In the genomic region with DNA sequence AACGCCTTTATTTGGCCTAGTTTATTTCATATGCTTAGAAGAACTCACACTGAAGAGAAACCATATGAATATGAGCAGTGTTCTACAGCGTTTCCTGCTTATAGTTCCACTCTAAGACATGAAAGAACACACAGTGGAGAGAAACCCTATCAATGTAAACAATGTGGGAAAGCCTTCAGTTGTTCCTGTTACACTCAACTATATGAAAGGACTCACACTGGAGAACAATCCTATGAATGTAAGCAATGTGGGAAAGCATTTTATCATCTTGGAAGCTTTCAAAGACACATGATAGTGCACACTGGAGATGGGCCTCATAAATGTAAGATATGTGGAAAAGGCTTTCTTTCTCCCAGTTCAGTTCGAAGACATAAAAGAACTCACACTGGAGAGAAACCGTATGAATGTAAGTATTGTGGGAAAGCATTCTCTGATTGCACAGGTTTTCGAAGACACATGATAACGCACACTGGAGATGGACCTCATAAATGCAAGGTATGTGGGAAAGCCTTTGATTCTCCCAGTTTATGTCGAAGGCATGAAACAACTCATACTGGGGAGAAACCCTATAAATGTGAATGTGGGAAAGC, we compare ENCODE assay signal across 1 cellular context.
A peak's percentile ranks its signal among the peaks of the same experiment; 100 is the strongest.
TF ChIP-seq lines count a peak whose summit lies in the region.

No MANE protein-coding gene starts in this region.

TF ChIP-seq in K562, 482 proteins besides CTCF, POLR2A, EP300 and RAD21 (continued from another document):
- TF ChIP-seq, protein P1, sequence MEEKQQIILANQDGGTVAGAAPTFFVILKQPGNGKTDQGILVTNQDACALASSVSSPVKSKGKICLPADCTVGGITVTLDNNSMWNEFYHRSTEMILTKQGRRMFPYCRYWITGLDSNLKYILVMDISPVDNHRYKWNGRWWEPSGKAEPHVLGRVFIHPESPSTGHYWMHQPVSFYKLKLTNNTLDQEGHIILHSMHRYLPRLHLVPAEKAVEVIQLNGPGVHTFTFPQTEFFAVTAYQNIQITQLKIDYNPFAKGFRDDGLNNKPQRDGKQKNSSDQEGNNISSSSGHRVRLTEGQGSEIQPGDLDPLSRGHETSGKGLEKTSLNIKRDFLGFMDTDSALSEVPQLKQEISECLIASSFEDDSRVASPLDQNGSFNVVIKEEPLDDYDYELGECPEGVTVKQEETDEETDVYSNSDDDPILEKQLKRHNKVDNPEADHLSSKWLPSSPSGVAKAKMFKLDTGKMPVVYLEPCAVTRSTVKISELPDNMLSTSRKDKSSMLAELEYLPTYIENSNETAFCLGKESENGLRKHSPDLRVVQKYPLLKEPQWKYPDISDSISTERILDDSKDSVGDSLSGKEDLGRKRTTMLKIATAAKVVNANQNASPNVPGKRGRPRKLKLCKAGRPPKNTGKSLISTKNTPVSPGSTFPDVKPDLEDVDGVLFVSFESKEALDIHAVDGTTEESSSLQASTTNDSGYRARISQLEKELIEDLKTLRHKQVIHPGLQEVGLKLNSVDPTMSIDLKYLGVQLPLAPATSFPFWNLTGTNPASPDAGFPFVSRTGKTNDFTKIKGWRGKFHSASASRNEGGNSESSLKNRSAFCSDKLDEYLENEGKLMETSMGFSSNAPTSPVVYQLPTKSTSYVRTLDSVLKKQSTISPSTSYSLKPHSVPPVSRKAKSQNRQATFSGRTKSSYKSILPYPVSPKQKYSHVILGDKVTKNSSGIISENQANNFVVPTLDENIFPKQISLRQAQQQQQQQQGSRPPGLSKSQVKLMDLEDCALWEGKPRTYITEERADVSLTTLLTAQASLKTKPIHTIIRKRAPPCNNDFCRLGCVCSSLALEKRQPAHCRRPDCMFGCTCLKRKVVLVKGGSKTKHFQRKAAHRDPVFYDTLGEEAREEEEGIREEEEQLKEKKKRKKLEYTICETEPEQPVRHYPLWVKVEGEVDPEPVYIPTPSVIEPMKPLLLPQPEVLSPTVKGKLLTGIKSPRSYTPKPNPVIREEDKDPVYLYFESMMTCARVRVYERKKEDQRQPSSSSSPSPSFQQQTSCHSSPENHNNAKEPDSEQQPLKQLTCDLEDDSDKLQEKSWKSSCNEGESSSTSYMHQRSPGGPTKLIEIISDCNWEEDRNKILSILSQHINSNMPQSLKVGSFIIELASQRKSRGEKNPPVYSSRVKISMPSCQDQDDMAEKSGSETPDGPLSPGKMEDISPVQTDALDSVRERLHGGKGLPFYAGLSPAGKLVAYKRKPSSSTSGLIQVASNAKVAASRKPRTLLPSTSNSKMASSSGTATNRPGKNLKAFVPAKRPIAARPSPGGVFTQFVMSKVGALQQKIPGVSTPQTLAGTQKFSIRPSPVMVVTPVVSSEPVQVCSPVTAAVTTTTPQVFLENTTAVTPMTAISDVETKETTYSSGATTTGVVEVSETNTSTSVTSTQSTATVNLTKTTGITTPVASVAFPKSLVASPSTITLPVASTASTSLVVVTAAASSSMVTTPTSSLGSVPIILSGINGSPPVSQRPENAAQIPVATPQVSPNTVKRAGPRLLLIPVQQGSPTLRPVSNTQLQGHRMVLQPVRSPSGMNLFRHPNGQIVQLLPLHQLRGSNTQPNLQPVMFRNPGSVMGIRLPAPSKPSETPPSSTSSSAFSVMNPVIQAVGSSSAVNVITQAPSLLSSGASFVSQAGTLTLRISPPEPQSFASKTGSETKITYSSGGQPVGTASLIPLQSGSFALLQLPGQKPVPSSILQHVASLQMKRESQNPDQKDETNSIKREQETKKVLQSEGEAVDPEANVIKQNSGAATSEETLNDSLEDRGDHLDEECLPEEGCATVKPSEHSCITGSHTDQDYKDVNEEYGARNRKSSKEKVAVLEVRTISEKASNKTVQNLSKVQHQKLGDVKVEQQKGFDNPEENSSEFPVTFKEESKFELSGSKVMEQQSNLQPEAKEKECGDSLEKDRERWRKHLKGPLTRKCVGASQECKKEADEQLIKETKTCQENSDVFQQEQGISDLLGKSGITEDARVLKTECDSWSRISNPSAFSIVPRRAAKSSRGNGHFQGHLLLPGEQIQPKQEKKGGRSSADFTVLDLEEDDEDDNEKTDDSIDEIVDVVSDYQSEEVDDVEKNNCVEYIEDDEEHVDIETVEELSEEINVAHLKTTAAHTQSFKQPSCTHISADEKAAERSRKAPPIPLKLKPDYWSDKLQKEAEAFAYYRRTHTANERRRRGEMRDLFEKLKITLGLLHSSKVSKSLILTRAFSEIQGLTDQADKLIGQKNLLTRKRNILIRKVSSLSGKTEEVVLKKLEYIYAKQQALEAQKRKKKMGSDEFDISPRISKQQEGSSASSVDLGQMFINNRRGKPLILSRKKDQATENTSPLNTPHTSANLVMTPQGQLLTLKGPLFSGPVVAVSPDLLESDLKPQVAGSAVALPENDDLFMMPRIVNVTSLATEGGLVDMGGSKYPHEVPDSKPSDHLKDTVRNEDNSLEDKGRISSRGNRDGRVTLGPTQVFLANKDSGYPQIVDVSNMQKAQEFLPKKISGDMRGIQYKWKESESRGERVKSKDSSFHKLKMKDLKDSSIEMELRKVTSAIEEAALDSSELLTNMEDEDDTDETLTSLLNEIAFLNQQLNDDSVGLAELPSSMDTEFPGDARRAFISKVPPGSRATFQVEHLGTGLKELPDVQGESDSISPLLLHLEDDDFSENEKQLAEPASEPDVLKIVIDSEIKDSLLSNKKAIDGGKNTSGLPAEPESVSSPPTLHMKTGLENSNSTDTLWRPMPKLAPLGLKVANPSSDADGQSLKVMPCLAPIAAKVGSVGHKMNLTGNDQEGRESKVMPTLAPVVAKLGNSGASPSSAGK (IDR thresholded peaks at IDR 0.05): no peak
- 0 out of 4 replicates have a peak, but pooled peaks of 1 of the 2 experiments have one; percentile 17 for TF ChIP-seq TRIM24 (IDR thresholded peaks at IDR 0.05)
- TF ChIP-seq HEY1 (CRISPR knock-in tag; IDR thresholded peaks at IDR 0.05; ENCODE audit: borderline replicate concordance): no peak
- TF ChIP-seq, protein P2, sequence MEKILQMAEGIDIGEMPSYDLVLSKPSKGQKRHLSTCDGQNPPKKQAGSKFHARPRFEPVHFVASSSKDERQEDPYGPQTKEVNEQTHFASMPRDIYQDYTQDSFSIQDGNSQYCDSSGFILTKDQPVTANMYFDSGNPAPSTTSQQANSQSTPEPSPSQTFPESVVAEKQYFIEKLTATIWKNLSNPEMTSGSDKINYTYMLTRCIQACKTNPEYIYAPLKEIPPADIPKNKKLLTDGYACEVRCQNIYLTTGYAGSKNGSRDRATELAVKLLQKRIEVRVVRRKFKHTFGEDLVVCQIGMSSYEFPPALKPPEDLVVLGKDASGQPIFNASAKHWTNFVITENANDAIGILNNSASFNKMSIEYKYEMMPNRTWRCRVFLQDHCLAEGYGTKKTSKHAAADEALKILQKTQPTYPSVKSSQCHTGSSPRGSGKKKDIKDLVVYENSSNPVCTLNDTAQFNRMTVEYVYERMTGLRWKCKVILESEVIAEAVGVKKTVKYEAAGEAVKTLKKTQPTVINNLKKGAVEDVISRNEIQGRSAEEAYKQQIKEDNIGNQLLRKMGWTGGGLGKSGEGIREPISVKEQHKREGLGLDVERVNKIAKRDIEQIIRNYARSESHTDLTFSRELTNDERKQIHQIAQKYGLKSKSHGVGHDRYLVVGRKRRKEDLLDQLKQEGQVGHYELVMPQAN (IDR thresholded peaks at IDR 0.05; ENCODE audit: borderline replicate concordance): no peak
- TF ChIP-seq, protein P3, sequence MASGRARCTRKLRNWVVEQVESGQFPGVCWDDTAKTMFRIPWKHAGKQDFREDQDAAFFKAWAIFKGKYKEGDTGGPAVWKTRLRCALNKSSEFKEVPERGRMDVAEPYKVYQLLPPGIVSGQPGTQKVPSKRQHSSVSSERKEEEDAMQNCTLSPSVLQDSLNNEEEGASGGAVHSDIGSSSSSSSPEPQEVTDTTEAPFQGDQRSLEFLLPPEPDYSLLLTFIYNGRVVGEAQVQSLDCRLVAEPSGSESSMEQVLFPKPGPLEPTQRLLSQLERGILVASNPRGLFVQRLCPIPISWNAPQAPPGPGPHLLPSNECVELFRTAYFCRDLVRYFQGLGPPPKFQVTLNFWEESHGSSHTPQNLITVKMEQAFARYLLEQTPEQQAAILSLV (tag; IDR thresholded peaks at IDR 0.05): no peak
- no peak for TF ChIP-seq ZNF57 (CRISPR knock-in tag; IDR thresholded peaks at IDR 0.05)
- no peak for TF ChIP-seq MAZ (CRISPR knock-in tag; conservative IDR thresholded peaks at IDR 0.05 in 1 of 2, IDR thresholded peaks at IDR 0.05 in 1 of 2)
- no peak for TF ChIP-seq PTRF (tag; IDR thresholded peaks at IDR 0.05)
- TF ChIP-seq SP2 (IDR thresholded peaks at IDR 0.05; ENCODE audit: extremely low read depth, low read depth, low read length, poor library complexity, severe bottlenecking): no peak
- no peak for TF ChIP-seq ESRRA (IDR thresholded peaks at IDR 0.05; ENCODE audit: borderline replicate concordance, low read depth)
- TF ChIP-seq, protein P4, sequence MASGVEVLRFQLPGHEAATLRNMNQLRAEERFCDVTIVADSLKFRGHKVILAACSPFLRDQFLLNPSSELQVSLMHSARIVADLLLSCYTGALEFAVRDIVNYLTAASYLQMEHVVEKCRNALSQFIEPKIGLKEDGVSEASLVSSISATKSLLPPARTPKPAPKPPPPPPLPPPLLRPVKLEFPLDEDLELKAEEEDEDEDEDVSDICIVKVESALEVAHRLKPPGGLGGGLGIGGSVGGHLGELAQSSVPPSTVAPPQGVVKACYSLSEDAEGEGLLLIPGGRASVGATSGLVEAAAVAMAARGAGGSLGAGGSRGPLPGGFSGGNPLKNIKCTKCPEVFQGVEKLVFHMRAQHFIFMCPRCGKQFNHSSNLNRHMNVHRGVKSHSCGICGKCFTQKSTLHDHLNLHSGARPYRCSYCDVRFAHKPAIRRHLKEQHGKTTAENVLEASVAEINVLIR (CRISPR knock-in tag; IDR thresholded peaks at IDR 0.05): no peak
- no peak for TF ChIP-seq ZNF12 (CRISPR knock-in tag; IDR thresholded peaks at IDR 0.05)
- TF ChIP-seq LARP7 (IDR thresholded peaks at IDR 0.05): no peak
- TF ChIP-seq ZNF75A (CRISPR knock-in tag; IDR thresholded peaks at IDR 0.05): peak; percentile 88
- TF ChIP-seq CAMTA2 (CRISPR knock-in tag; conservative IDR thresholded peaks at IDR 0.05): no peak
- no peak for TF ChIP-seq MCM7 (IDR thresholded peaks at IDR 0.05)
